ENCODE assay signal across 1 cellular context in the genomic region with DNA sequence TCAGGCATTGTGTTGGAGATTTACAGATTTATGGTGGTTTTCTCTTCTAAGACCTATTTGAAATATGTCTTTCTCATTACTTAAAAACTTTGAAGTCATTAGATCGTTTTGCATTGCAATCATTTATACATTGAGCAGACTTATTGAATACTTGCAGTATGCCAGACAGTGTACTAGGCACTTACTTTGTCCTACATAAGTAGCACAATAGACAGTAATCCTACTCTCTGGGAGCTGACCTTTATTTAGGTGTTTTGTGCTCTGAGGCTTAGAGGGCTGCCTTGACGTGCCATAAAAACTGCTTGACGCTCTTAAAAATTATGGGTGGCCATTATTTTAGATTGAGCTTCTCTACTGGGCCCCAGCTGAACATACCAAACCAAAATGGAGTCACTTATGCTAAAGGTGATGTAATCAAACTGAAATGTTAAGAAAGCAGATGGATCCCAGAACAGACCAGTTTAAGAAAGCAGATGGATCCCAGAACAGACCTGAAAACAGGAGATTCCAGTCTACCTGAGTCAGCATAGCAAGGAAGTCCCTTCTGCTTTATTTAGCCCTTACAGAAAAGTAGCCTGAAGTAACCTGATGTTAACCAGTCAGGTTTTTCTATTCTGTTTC.
A peak's percentile ranks its signal among the peaks of the same experiment; 100 is the strongest.
TF ChIP-seq lines count a peak whose summit lies in the region.

No MANE protein-coding gene starts in this region.

TF ChIP-seq in GM23338, 12 proteins besides CTCF, POLR2A, EP300 and RAD21 (continued from another document):
- TF ChIP-seq, protein P1, sequence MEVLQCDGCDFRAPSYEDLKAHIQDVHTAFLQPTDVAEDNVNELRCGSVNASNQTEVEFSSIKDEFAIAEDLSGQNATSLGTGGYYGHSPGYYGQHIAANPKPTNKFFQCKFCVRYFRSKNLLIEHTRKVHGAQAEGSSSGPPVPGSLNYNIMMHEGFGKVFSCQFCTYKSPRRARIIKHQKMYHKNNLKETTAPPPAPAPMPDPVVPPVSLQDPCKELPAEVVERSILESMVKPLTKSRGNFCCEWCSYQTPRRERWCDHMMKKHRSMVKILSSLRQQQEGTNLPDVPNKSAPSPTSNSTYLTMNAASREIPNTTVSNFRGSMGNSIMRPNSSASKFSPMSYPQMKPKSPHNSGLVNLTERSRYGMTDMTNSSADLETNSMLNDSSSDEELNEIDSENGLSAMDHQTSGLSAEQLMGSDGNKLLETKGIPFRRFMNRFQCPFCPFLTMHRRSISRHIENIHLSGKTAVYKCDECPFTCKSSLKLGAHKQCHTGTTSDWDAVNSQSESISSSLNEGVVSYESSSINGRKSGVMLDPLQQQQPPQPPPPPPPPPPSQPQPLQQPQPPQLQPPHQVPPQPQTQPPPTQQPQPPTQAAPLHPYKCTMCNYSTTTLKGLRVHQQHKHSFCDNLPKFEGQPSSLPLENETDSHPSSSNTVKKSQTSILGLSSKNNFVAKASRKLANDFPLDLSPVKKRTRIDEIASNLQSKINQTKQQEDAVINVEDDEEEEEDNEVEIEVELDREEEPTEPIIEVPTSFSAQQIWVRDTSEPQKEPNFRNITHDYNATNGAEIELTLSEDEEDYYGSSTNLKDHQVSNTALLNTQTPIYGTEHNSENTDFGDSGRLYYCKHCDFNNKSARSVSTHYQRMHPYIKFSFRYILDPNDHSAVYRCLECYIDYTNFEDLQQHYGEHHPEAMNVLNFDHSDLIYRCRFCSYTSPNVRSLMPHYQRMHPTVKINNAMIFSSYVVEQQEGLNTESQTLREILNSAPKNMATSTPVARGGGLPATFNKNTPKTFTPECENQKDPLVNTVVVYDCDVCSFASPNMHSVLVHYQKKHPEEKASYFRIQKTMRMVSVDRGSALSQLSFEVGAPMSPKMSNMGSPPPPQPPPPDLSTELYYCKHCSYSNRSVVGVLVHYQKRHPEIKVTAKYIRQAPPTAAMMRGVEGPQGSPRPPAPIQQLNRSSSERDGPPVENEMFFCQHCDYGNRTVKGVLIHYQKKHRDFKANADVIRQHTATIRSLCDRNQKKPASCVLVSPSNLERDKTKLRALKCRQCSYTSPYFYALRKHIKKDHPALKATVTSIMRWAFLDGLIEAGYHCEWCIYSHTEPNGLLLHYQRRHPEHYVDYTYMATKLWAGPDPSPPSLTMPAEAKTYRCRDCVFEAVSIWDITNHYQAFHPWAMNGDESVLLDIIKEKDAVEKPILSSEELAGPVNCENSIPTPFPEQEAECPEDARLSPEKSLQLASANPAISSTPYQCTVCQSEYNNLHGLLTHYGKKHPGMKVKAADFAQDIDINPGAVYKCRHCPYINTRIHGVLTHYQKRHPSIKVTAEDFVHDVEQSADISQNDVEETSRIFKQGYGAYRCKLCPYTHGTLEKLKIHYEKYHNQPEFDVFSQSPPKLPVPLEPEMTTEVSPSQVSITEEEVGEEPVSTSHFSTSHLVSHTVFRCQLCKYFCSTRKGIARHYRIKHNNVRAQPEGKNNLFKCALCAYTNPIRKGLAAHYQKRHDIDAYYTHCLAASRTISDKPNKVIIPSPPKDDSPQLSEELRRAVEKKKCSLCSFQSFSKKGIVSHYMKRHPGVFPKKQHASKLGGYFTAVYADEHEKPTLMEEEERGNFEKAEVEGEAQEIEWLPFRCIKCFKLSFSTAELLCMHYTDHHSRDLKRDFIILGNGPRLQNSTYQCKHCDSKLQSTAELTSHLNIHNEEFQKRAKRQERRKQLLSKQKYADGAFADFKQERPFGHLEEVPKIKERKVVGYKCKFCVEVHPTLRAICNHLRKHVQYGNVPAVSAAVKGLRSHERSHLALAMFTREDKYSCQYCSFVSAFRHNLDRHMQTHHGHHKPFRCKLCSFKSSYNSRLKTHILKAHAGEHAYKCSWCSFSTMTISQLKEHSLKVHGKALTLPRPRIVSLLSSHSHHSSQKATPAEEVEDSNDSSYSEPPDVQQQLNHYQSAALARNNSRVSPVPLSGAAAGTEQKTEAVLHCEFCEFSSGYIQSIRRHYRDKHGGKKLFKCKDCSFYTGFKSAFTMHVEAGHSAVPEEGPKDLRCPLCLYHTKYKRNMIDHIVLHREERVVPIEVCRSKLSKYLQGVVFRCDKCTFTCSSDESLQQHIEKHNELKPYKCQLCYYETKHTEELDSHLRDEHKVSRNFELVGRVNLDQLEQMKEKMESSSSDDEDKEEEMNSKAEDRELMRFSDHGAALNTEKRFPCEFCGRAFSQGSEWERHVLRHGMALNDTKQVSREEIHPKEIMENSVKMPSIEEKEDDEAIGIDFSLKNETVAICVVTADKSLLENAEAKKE (CRISPR knock-in tag; IDR thresholded peaks at IDR 0.05) = peak; percentile 53; the same call in 1 of the 2 replicates
- TF ChIP-seq JUNB (IDR thresholded peaks at IDR 0.05; ENCODE audit: unreplicated experiment) = no peak
- peak; percentile 90; the same call in 1 of the 2 replicates for TF ChIP-seq ZNF114 (CRISPR knock-in tag; IDR thresholded peaks at IDR 0.05)
- TF ChIP-seq STAT1 (IDR thresholded peaks at IDR 0.05; ENCODE audit: unreplicated experiment) = no peak
- no peak for TF ChIP-seq NANOG (IDR thresholded peaks at IDR 0.05; ENCODE audit: borderline replicate concordance)
- TF ChIP-seq, protein P2, sequence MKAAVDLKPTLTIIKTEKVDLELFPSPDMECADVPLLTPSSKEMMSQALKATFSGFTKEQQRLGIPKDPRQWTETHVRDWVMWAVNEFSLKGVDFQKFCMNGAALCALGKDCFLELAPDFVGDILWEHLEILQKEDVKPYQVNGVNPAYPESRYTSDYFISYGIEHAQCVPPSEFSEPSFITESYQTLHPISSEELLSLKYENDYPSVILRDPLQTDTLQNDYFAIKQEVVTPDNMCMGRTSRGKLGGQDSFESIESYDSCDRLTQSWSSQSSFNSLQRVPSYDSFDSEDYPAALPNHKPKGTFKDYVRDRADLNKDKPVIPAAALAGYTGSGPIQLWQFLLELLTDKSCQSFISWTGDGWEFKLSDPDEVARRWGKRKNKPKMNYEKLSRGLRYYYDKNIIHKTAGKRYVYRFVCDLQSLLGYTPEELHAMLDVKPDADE (IDR thresholded peaks at IDR 0.05) = no peak
- no peak for TF ChIP-seq POLR2AphosphoS5 (IDR thresholded peaks at IDR 0.05; ENCODE audit: low read depth)
- no peak for TF ChIP-seq EZH2 (IDR thresholded peaks at IDR 0.05; ENCODE audit: low read depth, unreplicated experiment)
- TF ChIP-seq ZNF331 (CRISPR knock-in tag; IDR thresholded peaks at IDR 0.05; ENCODE audit: low read depth) = peak; percentile 68; the same call in 1 of the 2 replicates
- TF ChIP-seq EZH2phosphoT487 (IDR thresholded peaks at IDR 0.05; ENCODE audit: unreplicated experiment) = no peak
- TF ChIP-seq, protein P3, sequence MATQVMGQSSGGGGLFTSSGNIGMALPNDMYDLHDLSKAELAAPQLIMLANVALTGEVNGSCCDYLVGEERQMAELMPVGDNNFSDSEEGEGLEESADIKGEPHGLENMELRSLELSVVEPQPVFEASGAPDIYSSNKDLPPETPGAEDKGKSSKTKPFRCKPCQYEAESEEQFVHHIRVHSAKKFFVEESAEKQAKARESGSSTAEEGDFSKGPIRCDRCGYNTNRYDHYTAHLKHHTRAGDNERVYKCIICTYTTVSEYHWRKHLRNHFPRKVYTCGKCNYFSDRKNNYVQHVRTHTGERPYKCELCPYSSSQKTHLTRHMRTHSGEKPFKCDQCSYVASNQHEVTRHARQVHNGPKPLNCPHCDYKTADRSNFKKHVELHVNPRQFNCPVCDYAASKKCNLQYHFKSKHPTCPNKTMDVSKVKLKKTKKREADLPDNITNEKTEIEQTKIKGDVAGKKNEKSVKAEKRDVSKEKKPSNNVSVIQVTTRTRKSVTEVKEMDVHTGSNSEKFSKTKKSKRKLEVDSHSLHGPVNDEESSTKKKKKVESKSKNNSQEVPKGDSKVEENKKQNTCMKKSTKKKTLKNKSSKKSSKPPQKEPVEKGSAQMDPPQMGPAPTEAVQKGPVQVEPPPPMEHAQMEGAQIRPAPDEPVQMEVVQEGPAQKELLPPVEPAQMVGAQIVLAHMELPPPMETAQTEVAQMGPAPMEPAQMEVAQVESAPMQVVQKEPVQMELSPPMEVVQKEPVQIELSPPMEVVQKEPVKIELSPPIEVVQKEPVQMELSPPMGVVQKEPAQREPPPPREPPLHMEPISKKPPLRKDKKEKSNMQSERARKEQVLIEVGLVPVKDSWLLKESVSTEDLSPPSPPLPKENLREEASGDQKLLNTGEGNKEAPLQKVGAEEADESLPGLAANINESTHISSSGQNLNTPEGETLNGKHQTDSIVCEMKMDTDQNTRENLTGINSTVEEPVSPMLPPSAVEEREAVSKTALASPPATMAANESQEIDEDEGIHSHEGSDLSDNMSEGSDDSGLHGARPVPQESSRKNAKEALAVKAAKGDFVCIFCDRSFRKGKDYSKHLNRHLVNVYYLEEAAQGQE (IDR thresholded peaks at IDR 0.05; ENCODE audit: unreplicated experiment) = no peak
